ENCODE assay signal across 9 cellular contexts in genomic region chr3:184567924-184568590, GRCh38. TPM values are rescaled to one million over a fixed set of nuclear protein-coding genes. Genes with fewer than 3 reads are reported as not detected.
DNase-seq lines count a peak whose midpoint lies in the region; ATAC-seq, FAIRE-seq and TF ChIP-seq lines count a peak whose summit lies in the region.
"Had no signal": no experiment of that assay in that cellular context is flagged by ENCODE, and none has a peak within 500 bp of the region (broad histone marks: within the 10 kb centered on the region; RNA-seq: fewer than 3 reads in every experiment).

No MANE protein-coding gene starts in this region.

- H3K9me3 Mint-ChIP-seq in activated T-cell treated with anti-CD3 and anti-CD28 coated beads, Interleukin-2, amount 50 U/mL, for 4 hours = no peaks in the 10 kb centered on the region

- H3K27me3 Mint-ChIP-seq in activated T-cell treated with anti-CD3 and anti-CD28 coated beads, Interleukin-2, amount 50 U/mL, for 4 hours (ENCODE audit: low read depth) = peaks cover 50% of the 10 kb centered on the region

- intact Hi-C loops in tibial artery (cut with DNase I; ENCODE audit: low total_unique reads) = loop anchor here (5.0 kb wide), 1 partner anchor 144 kb away; the partner anchor contains the start of gene MAGEF1

- no peak overlapping the region for H4K8ac ChIP-seq in mesendoderm (ENCODE audit: low read depth, low read length)

- H3K4me1 ChIP-seq in mesendoderm (ENCODE audit: control insufficient read depth, low read depth, low read length) = peaks cover 27% of the 10 kb centered on the region
- peaks cover 0 to 66% (median 23%) of the 10 kb centered on the region in 4 donors for H3K4me1 ChIP-seq in tibial artery

- POLR2A ChIA-PET in HEK293T (lab: Yijun Ruan, JAX) = no interaction called here

- H2BK15ac ChIP-seq in mesendoderm (replicated peaks; ENCODE audit: low read depth) = no peak overlapping the region

- peak overlapping the region; percentile 19 for H3K4me3 Mint-ChIP-seq in activated T-cell treated with anti-CD3 and anti-CD28 coated beads, Interleukin-2, amount 50 U/mL, for 4 hours

- peaks cover 46% of the 10 kb centered on the region for H3K79me1 ChIP-seq in mesendoderm (ENCODE audit: low read length)

- H3K56ac ChIP-seq in mesendoderm (ENCODE audit: low read length) = peak overlapping the region; percentile 90

- no peak overlapping the region for H3K23ac ChIP-seq in mesendoderm (ENCODE audit: low read length)

- H3K27me3 ChIP-seq in bronchial epithelial cell (ENCODE audit: control insufficient read depth, insufficient read depth, low read length) = no peaks in the 10 kb centered on the region
- peaks cover 2% of the 10 kb centered on the region for H3K27me3 ChIP-seq in mesendoderm (ENCODE audit: insufficient read depth, low read length, poor library complexity)
- no peaks in the 10 kb centered on the region for H3K27me3 ChIP-seq in tibial artery

- H3K18ac ChIP-seq in mesendoderm (ENCODE audit: low read length) = peak overlapping the region; percentile 9

- peak overlapping the region; percentile 71 for H3K4me2 ChIP-seq in mesendoderm (ENCODE audit: low read length)

- CTCF ChIA-PET in HEK293T (lab: Yijun Ruan, JAX) = no interaction called here

- peak overlapping the region; percentile 75 for H3K9ac ChIP-seq in mesendoderm (ENCODE audit: low read length)

- H3K36me3 ChIP-seq in bronchial epithelial cell (ENCODE audit: control insufficient read depth, insufficient read depth, low read length) (peaks cover 4% of the 10 kb centered on the region), mesendoderm (ENCODE audit: control insufficient read depth, insufficient read depth, low read length) (no peaks in the 10 kb centered on the region), tibial artery (peaks cover 0 to 8% (median 0%) of the 10 kb centered on the region in 3 donors)

- TF ChIP-seq CTCF in bronchial epithelial cell (IDR thresholded peaks at IDR 0.05; ENCODE audit: insufficient read depth, low read length, severe bottlenecking) (no peak), tibial artery (IDR thresholded peaks at IDR 0.05) (no peak)

- H2BK120ac ChIP-seq in mesendoderm (ENCODE audit: low read depth, low read length) = no peak overlapping the region

- H3K36me3 Mint-ChIP-seq in activated T-cell treated with anti-CD3 and anti-CD28 coated beads, Interleukin-2, amount 50 U/mL, for 4 hours (ENCODE audit: insufficient read depth) = no peaks in the 10 kb centered on the region

- no peak overlapping the region for H3K27ac ChIP-seq in mesendoderm (ENCODE audit: low read depth, low read length)
- peak overlapping the region; percentile 54 to 65 for H3K27ac ChIP-seq in tibial artery

- H4K5ac ChIP-seq in mesendoderm (ENCODE audit: low read length) = no peak overlapping the region

- WGBS in mesendoderm (ENCODE audit: extremely low coverage, insufficient coverage, low lambda C conversion rate) = no CpG with 5 or more reads among the region's 17 CpGs

- peaks cover 63% of the 10 kb centered on the region for H3K79me2 ChIP-seq in mesendoderm (ENCODE audit: control insufficient read depth, insufficient read depth, low read length)

- H3K4ac ChIP-seq in mesendoderm (ENCODE audit: low read depth, low read length) = no peak overlapping the region

- FAIRE-seq in bronchial epithelial cell (lab: Jason Lieb, UNC) = peak; percentile 7
- FAIRE-seq: islet of Langerhans had no signal

- H3K4me1 Mint-ChIP-seq in activated T-cell treated with anti-CD3 and anti-CD28 coated beads, Interleukin-2, amount 50 U/mL, for 4 hours (ENCODE audit: low read depth) = peaks cover 8% of the 10 kb centered on the region

- no peaks in the 10 kb centered on the region for H3K9me3 ChIP-seq in tibial artery

- ATAC-seq in activated T-cell treated with anti-CD3 and anti-CD28 coated beads, Interleukin-2, amount 50 U/mL, for 4 hours = no peak
- ATAC-seq in GM21786 (IDR thresholded peaks at IDR 0.05; ENCODE audit: unreplicated experiment) = no peak

- H3K4me3 ChIP-seq in bronchial epithelial cell (ENCODE audit: low read depth, low read length) (no peak overlapping the region), mesendoderm (ENCODE audit: low read length) (no peak overlapping the region), tibial artery (peak overlapping the region; percentile 55 to 63)

- H2BK5ac ChIP-seq in mesendoderm (ENCODE audit: low read length) = no peak overlapping the region

- peak overlapping the region; percentile 68 for H2AK5ac ChIP-seq in mesendoderm (ENCODE audit: low read length)

- DNase-seq in activated T-cell treated with anti-CD3 and anti-CD28 coated beads, Interleukin-2, amount 50 U/mL, for 4 hours = no peak
- DNase-seq in activated T-cell treated with anti-CD3 and anti-CD28 coated beads for 4 hours = no peak
- DNase-seq in bronchial epithelial cell (ENCODE audit: low read depth) = no peak
- peak; percentile 21 for DNase-seq in mesendoderm
- no peak for DNase-seq in tibial artery
- DNase-seq in NOMO-1 treated with DMSO at 0.1 percent for 48 hours (lab: John Stamatoyannopoulos, UW; ENCODE audit: unreplicated experiment) = no peak
- DNase-seq in HEK293T (ENCODE audit: extremely low spot score) = no peak

TF ChIP-seq in HEK293T, 16 proteins besides CTCF, POLR2A, EP300 and RAD21:
- TF ChIP-seq PKNOX1 (IDR thresholded peaks at IDR 0.05) = no peak
- TF ChIP-seq FOXK2 (IDR thresholded peaks at IDR 0.05) = no peak
- no peak for TF ChIP-seq HDGF (IDR thresholded peaks at IDR 0.05; ENCODE audit: borderline replicate concordance)
- no peak for TF ChIP-seq FOXA1 (IDR thresholded peaks at IDR 0.05)
- TF ChIP-seq L3MBTL2 (conservative IDR thresholded peaks at IDR 0.05) = no peak
- no peak for TF ChIP-seq ELF4 (IDR thresholded peaks at IDR 0.05)
- no peak for TF ChIP-seq TARDBP (IDR thresholded peaks at IDR 0.05)
TF ChIP-seq in HEK293T: peak in this region for 0.

RNA-seq across cellular contexts. Expression of gene EPHB3, which starts 6.5 kb away (rescaled TPM):
- total RNA-seq in activated T-cell treated with anti-CD3 and anti-CD28 coated beads, Interleukin-2, amount 50 U/mL, for 4 hours = under 1 TPM in 1 of 3 donors, not detected in 2; 0.15 TPM
- total RNA-seq in bronchial epithelial cell = 9.2 and 16.8 TPM in 2 replicates
- polyA plus RNA-seq in mesendoderm (2013, experiment 1 of 2) = 2.4 TPM
- polyA plus RNA-seq in mesendoderm (2013, experiment 2 of 2) = 1.9 TPM

Comparison
In these comparisons a context has a peak if more than half of its experiments do, and no peak if none do; other contexts are left out.
1. H3K4me3 ChIP-seq: peak in tibial artery (2 of 2); none in bronchial epithelial cell (single experiment) and mesendoderm (single experiment).